In the genomic region with DNA sequence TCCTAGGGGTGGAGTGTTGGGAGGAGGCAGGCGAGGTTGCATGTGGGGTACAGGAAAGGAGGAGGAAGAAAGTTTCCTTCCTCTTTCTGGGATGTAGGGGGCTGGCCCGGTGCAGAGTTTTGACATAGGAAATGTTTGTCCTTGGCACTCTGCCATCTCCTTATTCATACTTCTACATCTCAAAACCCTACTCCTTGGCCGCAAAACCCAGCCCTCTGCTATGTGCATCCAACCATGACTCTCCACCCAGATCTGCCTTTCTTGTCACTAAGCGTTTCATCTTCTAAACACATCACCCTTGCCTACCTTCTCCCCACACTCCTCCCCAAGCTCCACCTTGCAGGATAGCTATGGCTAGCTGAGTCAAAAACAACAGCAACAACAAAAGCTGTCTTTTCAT, we compare ENCODE assay signal across 8 cellular contexts. TPM values are rescaled to one million over a fixed set of nuclear protein-coding genes. Genes with fewer than 3 reads are reported as not detected.
DNase-seq lines count a peak whose midpoint lies in the region; ATAC-seq and TF ChIP-seq lines count a peak whose summit lies in the region.
"Not testable (repeated sequence)": the region's sequence is repeated elsewhere in the genome, so short reads cannot be mapped to it uniquely, and the experiment has no call there.

No MANE protein-coding gene starts in this region.

- not testable (repeated sequence) for H3K56ac ChIP-seq in H9 (ENCODE audit: insufficient read length, low read depth, low read length)

- not testable (repeated sequence) for H3K36me3 ChIP-seq in neutrophil, transverse colon

- H3K4ac ChIP-seq in H9 (ENCODE audit: low read depth, low read length) = not testable (repeated sequence)

- not testable (repeated sequence) for H3K4me3 Mint-ChIP-seq in H9; activated T-helper 2 cell treated with anti-CD3 and anti-CD28 coated beads, Interferon-gamma antibody, Interleukin-2, Interleukin-4, amounts not matched to agents 10 μg/mL and 5 μg/mL and 100 μg/mL, durations not matched to agents 14 hours and 24 hours and 36 hours (ENCODE audit: low read depth)
- peak overlapping the region; percentile 64 to 83 (median 68) for H3K4me3 Mint-ChIP-seq in T-cell

- H3K79me1 ChIP-seq in H9 (ENCODE audit: insufficient read depth, low read depth, low read length, poor library complexity, severe bottlenecking) = not testable (repeated sequence)

- not testable (repeated sequence) for H2BK12ac ChIP-seq in H9 (ENCODE audit: insufficient read length, low read depth, low read length)

- H2BK120ac ChIP-seq in H9 (ENCODE audit: low read depth, low read length, poor library complexity, severe bottlenecking) = not testable (repeated sequence)

- H3K79me2 ChIP-seq in H9 (ENCODE audit: insufficient read depth, low read length) = not testable (repeated sequence)

- in situ Hi-C loops in transverse colon (cut with MboI; ENCODE audit: low pct_ligation_motif_present in 1 of 4, low pct_unique_long_range_greater_than_20kb in 1 of 4, low sequenced_read_pairs in 3 of 4) = not testable (repeated sequence)

- not testable (repeated sequence) for H3K14ac ChIP-seq in H9 (ENCODE audit: insufficient read depth, low read length)

- H3K36me3 Mint-ChIP-seq in H9 (ENCODE audit: insufficient read depth in 1 of 3, low read depth in 3 of 3); T-cell: not testable (repeated sequence)
- peaks cover 18% of the 10 kb centered on the region for H3K36me3 Mint-ChIP-seq in activated T-helper 2 cell treated with anti-CD3 and anti-CD28 coated beads, Interferon-gamma antibody, Interleukin-2, Interleukin-4, amounts not matched to agents 10 μg/mL and 5 μg/mL and 100 μg/mL, durations not matched to agents 14 hours and 24 hours and 36 hours (ENCODE audit: low read depth)

- H3K4me3 ChIP-seq in fibroblast of mammary gland (ENCODE audit: control insufficient read depth, low read depth, low read length); transverse colon: not testable (repeated sequence)
- H3K4me3 ChIP-seq in neutrophil (ENCODE audit: low read depth in 1 of 2, low read length in 1 of 2) = peak overlapping the region; percentile 51 to 55

- no CpG with 5 or more reads among the region's 4 CpGs for WGBS in H9 (ENCODE audit: extremely low coverage, insufficient read length, low lambda C conversion rate)
- WGBS in transverse colon (ENCODE audit: low coverage in 1 of 2), 2 donors = 38 to 49% methylated on average over 4 of the region's 4 CpGs

- not testable (repeated sequence) for H3K4me2 ChIP-seq in H9 (ENCODE audit: insufficient read depth, insufficient read length, low read length)

- H3K27ac ChIP-seq in H9 (ENCODE audit: insufficient read length, low read depth, low read length); transverse colon: not testable (repeated sequence)
- peak overlapping the region; percentile 88 for H3K27ac ChIP-seq in neutrophil

- H4K20me1 ChIP-seq in H9 (ENCODE audit: control insufficient read depth, insufficient read depth, insufficient read length) = not testable (repeated sequence)

- H2BK15ac ChIP-seq in H9 (ENCODE audit: low read depth, low read length) = not testable (repeated sequence)

- not testable (repeated sequence) for H4K8ac ChIP-seq in H9 (replicated peaks; ENCODE audit: insufficient read length, low read depth, low read length)

- H3K4me1 ChIP-seq in H9 (ENCODE audit: insufficient read depth, low read length) = not testable (repeated sequence)
- H3K4me1 ChIP-seq in neutrophil (ENCODE audit: control insufficient read depth in 1 of 2, insufficient read depth in 1 of 2, low read depth in 1 of 2, low read length in 1 of 2) (peaks cover 38 to 44% of the 10 kb centered on the region in 2 experiments), transverse colon (peaks cover 0 to 13% (median 0%) of the 10 kb centered on the region in 4 donors)

- not testable (repeated sequence) for H3K18ac ChIP-seq in H9 (ENCODE audit: insufficient read length, low read depth, low read length)

- H3K23me2 ChIP-seq in H9 (ENCODE audit: insufficient read length, low read depth, low read length, poor library complexity, severe bottlenecking) = not testable (repeated sequence)

- H3K9ac ChIP-seq in H9 (ENCODE audit: extremely low read depth, insufficient read length, low read length) = not testable (repeated sequence)

- H4K5ac ChIP-seq in H9 (ENCODE audit: insufficient read length, low read depth, low read length) = not testable (repeated sequence)

- not testable (repeated sequence) for H3K27me3 Mint-ChIP-seq in H9 (ENCODE audit: low read depth); T-cell; activated T-helper 2 cell treated with anti-CD3 and anti-CD28 coated beads, Interferon-gamma antibody, Interleukin-2, Interleukin-4, amounts not matched to agents 10 μg/mL and 5 μg/mL and 100 μg/mL, durations not matched to agents 14 hours and 24 hours and 36 hours (ENCODE audit: low read depth)

- not testable (repeated sequence) for H2AFZ ChIP-seq in H9 (ENCODE audit: low read length)

- not testable (repeated sequence) for TF ChIP-seq EP300 in transverse colon (IDR thresholded peaks at IDR 0.05; ENCODE audit: low read depth)

- intact Hi-C loops in activated T-helper 2 cell treated with anti-CD3 and anti-CD28 coated beads, Interferon-gamma antibody, Interleukin-2, Interleukin-4, amounts not matched to agents 10 μg/mL and 5 μg/mL and 100 μg/mL, durations not matched to agents 14 hours and 24 hours and 36 hours (cut with micrococcal nuclease) = loop anchor here (5.0 kb wide), 1 partner anchor 48 kb away; a partner anchor contains a TSS
- intact Hi-C loops in transverse colon (cut with DNase I; ENCODE audit: low total_unique reads) = not testable (repeated sequence)

- H4K91ac ChIP-seq in H9 (ENCODE audit: insufficient read length, low read depth, low read length) = not testable (repeated sequence)

- H3K27ac Mint-ChIP-seq in H9 (peak overlapping the region in 2 of 3 experiments; percentile 2 to 30; a peak in 2 of 7 replicates), T-cell (peak overlapping the region; percentile 93 to 94)
- peak overlapping the region; percentile 51 for H3K27ac Mint-ChIP-seq in activated T-helper 2 cell treated with anti-CD3 and anti-CD28 coated beads, Interferon-gamma antibody, Interleukin-2, Interleukin-4, amounts not matched to agents 10 μg/mL and 5 μg/mL and 100 μg/mL, durations not matched to agents 14 hours and 24 hours and 36 hours

- POLR2A ChIA-PET in T-cell (lab: Charles Lee) = interaction anchor here in 1 of 2 donors (0.6 kb wide), 1 partner anchor 54 kb away, joined by 3 read pairs; no protein-coding TSS in a partner anchor

- not testable (repeated sequence) for H3K9me3 ChIP-seq in H9 (ENCODE audit: control insufficient read depth, low read depth, low read length); neutrophil; transverse colon

- TF ChIP-seq CTCF in H9 (conservative IDR thresholded peaks at IDR 0.05); fibroblast of mammary gland (conservative IDR thresholded peaks at IDR 0.05; ENCODE audit: control insufficient read depth, insufficient read depth, low read depth, low read length); neutrophil (IDR thresholded peaks at IDR 0.05); transverse colon (IDR thresholded peaks at IDR 0.05): not testable (repeated sequence)

- CTCF ChIA-PET in T-cell (lab: Charles Lee) = not testable (repeated sequence)

- DNase-seq in H9 = not testable (repeated sequence)
- peak; percentile 15 to 80 (median 54) for DNase-seq in T-cell
- DNase-seq in activated T-helper 2 cell treated with anti-CD3 and anti-CD28 coated beads, Interferon-gamma antibody, Interleukin-2, Interleukin-4, amounts not matched to agents 10 μg/mL and 5 μg/mL and 100 μg/mL, durations not matched to agents 14 hours and 24 hours and 36 hours (ENCODE audit: low spot score) = peak; percentile 50
- DNase-seq in fibroblast of mammary gland (ENCODE audit: low read depth) = peak; percentile 63
- DNase-seq in transverse colon = peak; percentile 9

- H3K9me3 Mint-ChIP-seq in H9; T-cell; activated T-helper 2 cell treated with anti-CD3 and anti-CD28 coated beads, Interferon-gamma antibody, Interleukin-2, Interleukin-4, amounts not matched to agents 10 μg/mL and 5 μg/mL and 100 μg/mL, durations not matched to agents 14 hours and 24 hours and 36 hours: not testable (repeated sequence)

- H3T11ph ChIP-seq in H9 (ENCODE audit: low read length) = not testable (repeated sequence)

- H2BK20ac ChIP-seq in H9 (ENCODE audit: low read depth, low read length, poor library complexity, severe bottlenecking) = not testable (repeated sequence)

- H3K4me1 Mint-ChIP-seq in H9 = not testable (repeated sequence)
- peaks cover 54 to 57% (median 56%) of the 10 kb centered on the region in 3 donors for H3K4me1 Mint-ChIP-seq in T-cell
- H3K4me1 Mint-ChIP-seq in activated T-helper 2 cell treated with anti-CD3 and anti-CD28 coated beads, Interferon-gamma antibody, Interleukin-2, Interleukin-4, amounts not matched to agents 10 μg/mL and 5 μg/mL and 100 μg/mL, durations not matched to agents 14 hours and 24 hours and 36 hours (ENCODE audit: low read depth) = peaks cover 49% of the 10 kb centered on the region

- ATAC-seq in GM18511 (IDR thresholded peaks at IDR 0.05; ENCODE audit: unreplicated experiment) (peak; percentile 97), HG03575 (IDR thresholded peaks at IDR 0.05; ENCODE audit: extremely low read depth, insufficient number of reproducible peaks, low FRiP score, unreplicated experiment) (peak; percentile 97), T-cell (replicated peaks in 1 of 4) (peak; percentile 84 to 88 (median 86))

- H3K27me3 ChIP-seq in H9 (ENCODE audit: insufficient read depth, low read length); neutrophil; transverse colon: not testable (repeated sequence)

- H2AK5ac ChIP-seq in H9 (ENCODE audit: insufficient read length, low read length) = not testable (repeated sequence)

- not testable (repeated sequence) for H2BK5ac ChIP-seq in H9 (ENCODE audit: insufficient read length, low read length)

- TF ChIP-seq POLR2A in transverse colon (IDR thresholded peaks at IDR 0.05) = not testable (repeated sequence)

- H3K23ac ChIP-seq in H9 (ENCODE audit: insufficient read length, low read depth, low read length) = not testable (repeated sequence)

RNA-seq across cellular contexts. Expression of a gene that starts 48.1 kb away (rescaled TPM):
- total RNA-seq in H9 (2021) (14.3 and 14.4 TPM in 2 replicates), T-cell (10 to 100 TPM; 18.9 to 24.6 (median 21.1) TPM), transverse colon (10 to 100 TPM in 2 of 4 donors, 1 to 10 TPM in 2; 9.2 to 19.8 (median 12.0) TPM)
- 30.3 and 32.3 TPM in 2 replicates for total RNA-seq in activated T-helper 2 cell treated with anti-CD3 and anti-CD28 coated beads, Interferon-gamma antibody, Interleukin-2, Interleukin-4, amounts not matched to agents 10 μg/mL and 5 μg/mL and 100 μg/mL, durations not matched to agents 14 hours and 24 hours and 36 hours

Comparison
In these comparisons a context has a peak if more than half of its experiments do, and no peak if none do; other contexts are left out.
1. H3K27ac Mint-ChIP-seq: peak in every context shown above with its lines; median percentile 94 in T-cell; 51 in activated T-helper 2 cell treated with anti-CD3 and anti-CD28 coated beads, Interferon-gamma antibody, Interleukin-2, Interleukin-4, amounts not matched to agents 10 μg/mL and 5 μg/mL and 100 μg/mL, durations not matched to agents 14 hours and 24 hours and 36 hours; 16 in H9.